ENCODE assay signal across 22 cellular contexts in the genomic region with DNA sequence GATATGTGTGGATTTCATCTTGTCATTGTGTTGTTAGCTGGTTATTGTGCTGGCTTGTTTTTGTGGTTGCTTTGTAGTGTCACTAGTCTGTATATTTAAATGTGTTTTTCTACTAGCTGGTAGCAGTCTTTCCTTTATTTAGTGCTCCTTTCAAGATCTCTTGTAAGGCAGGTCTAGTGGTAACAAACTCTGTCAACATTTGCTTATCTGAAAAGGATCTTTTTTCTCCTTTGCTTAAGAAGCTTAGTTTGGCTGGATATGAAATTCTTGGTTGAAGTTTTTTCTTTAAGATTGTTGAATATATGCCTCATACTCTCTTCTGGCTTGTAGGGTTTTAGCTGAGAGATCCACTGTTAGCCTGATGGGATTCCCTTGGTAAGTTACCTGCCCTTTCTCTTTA.
"Had no signal": no experiment of that assay in that cellular context is flagged by ENCODE, and none has a peak within 500 bp of the region (broad histone marks: within the 10 kb centered on the region; RNA-seq: fewer than 3 reads in every experiment).

No MANE protein-coding gene starts in this region.

- H3K9me3 ChIP-seq: mucosa of descending colon had no signal

- H3K27ac ChIP-seq: coronary artery, dorsolateral prefrontal cortex, esophagus muscularis mucosa, foreskin keratinocyte, gastroesophageal sphincter, heart left ventricle, hepatocyte, left lung, lower lobe of right lung had no signal

- H3K4me3 ChIP-seq: coronary artery, dorsolateral prefrontal cortex, esophagus muscularis mucosa, gastroesophageal sphincter, heart left ventricle, hepatocyte, left lung, lower lobe of right lung, mucosa of descending colon had no signal

- H3K4me1 ChIP-seq: esophagus muscularis mucosa, foreskin keratinocyte, gastroesophageal sphincter, heart left ventricle, left lung, lower lobe of right lung had no signal

- ATAC-seq: foreskin keratinocyte, gastroesophageal sphincter, heart left ventricle, left cardiac atrium, left lung, left ventricle myocardium superior, lower lobe of right lung, mucosa of descending colon had no signal

- H2AFZ ChIP-seq: hepatocyte had no signal

- H3K4me2 ChIP-seq: hepatocyte had no signal

- FAIRE-seq: colon, endothelial cell of umbilical vein, frontal cortex, islet of Langerhans, keratinocyte had no signal

- DNase-seq: dermis blood vessel endothelial cell; dorsolateral prefrontal cortex; effector CD4-positive, alpha-beta T cell; effector memory CD4-positive, alpha-beta T cell; foreskin keratinocyte; heart left ventricle; left cardiac atrium; left lung; left ventricle myocardium superior; lower lobe of right lung; mesenchymal stem cell; mucosa of descending colon; naive B cell had no signal

- H3K27me3 ChIP-seq: esophagus muscularis mucosa, gastroesophageal sphincter, hepatocyte, left lung had no signal

- H3K79me2 ChIP-seq: hepatocyte had no signal

- H3K36me3 ChIP-seq: esophagus muscularis mucosa, gastroesophageal sphincter, heart left ventricle, left lung, lower lobe of right lung had no signal
